Comparison of ENCODE assay signal across 8 cellular contexts in genomic region chr20:46362931-46363872, GRCh38. TPM values are rescaled to one million over a fixed set of nuclear protein-coding genes. Genes with fewer than 3 reads are reported as not detected.
DNase-seq lines count a peak whose midpoint lies in the region; ATAC-seq, FAIRE-seq and TF ChIP-seq lines count a peak whose summit lies in the region.

No MANE protein-coding gene starts in this region.

- dilution Hi-C loops in keratinocyte (cut with MboI; ENCODE audit: extremely low pct_ligation_motif_present, low sequenced_read_pairs) = no loop called here

- no peaks in the 10 kb centered on the region for H3K27me3 ChIP-seq in keratinocyte (ENCODE audit: control insufficient read depth, extremely low read depth, insufficient read depth, low read length)
- H3K27me3 ChIP-seq in thoracic aorta (replicated peaks; ENCODE audit: insufficient read depth) = no peaks in the 10 kb centered on the region

- TF ChIP-seq CTCF in keratinocyte (optimal IDR thresholded peaks at IDR 0.05 in 1 of 3, IDR thresholded peaks at IDR 0.05 in 1 of 3, conservative IDR thresholded peaks at IDR 0.05 in 1 of 3; ENCODE audit: extremely low read depth in 1 of 3, insufficient read depth in 2 of 3, low read length in 3 of 3) (no peak), thoracic aorta (IDR thresholded peaks at IDR 0.05) (no peak)

- POLR2A ChIA-PET in activated CD4-positive, alpha-beta memory T cell treated with anti-CD3 and anti-CD28 coated beads, Interleukin-2, amount 10 ng/mL, durations not matched to agents 7 days and 5 days (lab: Charles Lee) = interaction anchor here (0.7 to 3.5 kb wide), 14 partner anchors 8 to 993 kb away, joined by 3 to 13 read pairs (median 4); partner anchors contain the start of genes ACOT8, PCIF1, ZMYND8 and ZNF335

- H3K9me3 ChIP-seq in keratinocyte (ENCODE audit: control insufficient read depth, low read depth, low read length) = no peaks in the 10 kb centered on the region
- no peaks in the 10 kb centered on the region for H3K9me3 ChIP-seq in thoracic aorta

- FAIRE-seq in GM12891 (lab: Jason Lieb, UNC) = no peak
- no peak for FAIRE-seq in keratinocyte (lab: Jason Lieb, UNC)

- CTCF ChIA-PET in activated CD4-positive, alpha-beta memory T cell treated with anti-CD3 and anti-CD28 coated beads, Interleukin-2, amount 10 ng/mL, durations not matched to agents 7 days and 5 days (lab: Charles Lee) = interaction anchor here (1.6 to 1.9 kb wide), 3 partner anchors 14 to 43 kb away, joined by 6 to 9 read pairs (median 7); partner anchors contain the start of gene ELMO2

- peak overlapping the region; percentile 91 for H3K27ac Mint-ChIP-seq in activated CD4-positive, alpha-beta memory T cell treated with anti-CD3 and anti-CD28 coated beads, Interleukin-2, amount 10 ng/mL, durations not matched to agents 7 days and 5 days

- peak overlapping the region; percentile 81 to 98 (median 81) for H3K4me3 ChIP-seq in keratinocyte (ENCODE audit: control insufficient read depth in 2 of 3, extremely low read depth in 1 of 3, insufficient read depth in 2 of 3, low read depth in 1 of 3, low read length in 3 of 3)
- peak overlapping the region; percentile 84 for H3K4me3 ChIP-seq in thoracic aorta

- H3K4me3 Mint-ChIP-seq in activated CD4-positive, alpha-beta memory T cell treated with anti-CD3 and anti-CD28 coated beads, Interleukin-2, amount 10 ng/mL, durations not matched to agents 7 days and 5 days = peak overlapping the region; percentile 93

- peak overlapping the region; percentile 95 for H3K27ac ChIP-seq in keratinocyte (ENCODE audit: control insufficient read depth, insufficient read depth, low read length)
- H3K27ac ChIP-seq in thoracic aorta = peak overlapping the region; percentile 98 to 99

- peaks cover 8% of the 10 kb centered on the region for H3K4me1 ChIP-seq in keratinocyte (ENCODE audit: control insufficient read depth, extremely low read depth, insufficient read depth, low read length)
- peaks cover 11 to 51% of the 10 kb centered on the region in 2 donors for H3K4me1 ChIP-seq in thoracic aorta (ENCODE audit: control insufficient read depth in 1 of 2, low read depth in 2 of 2)

- ATAC-seq in HG02981 (IDR thresholded peaks at IDR 0.05; ENCODE audit: unreplicated experiment) = peak; percentile 14
- no peak for ATAC-seq in thoracic aorta (ENCODE audit: insufficient number of reproducible peaks, low FRiP score, low read depth)

- H3K27me3 Mint-ChIP-seq in activated CD4-positive, alpha-beta memory T cell treated with anti-CD3 and anti-CD28 coated beads, Interleukin-2, amount 10 ng/mL, durations not matched to agents 7 days and 5 days = no peaks in the 10 kb centered on the region

- peak; percentile 30; the same call in 1 of the 2 replicates for TF ChIP-seq POLR2A in GM12891 (IDR thresholded peaks at IDR 0.05; ENCODE audit: low read depth, low read length)

- DNase-seq in GM12891 (ENCODE audit: insufficient read length, low spot score) = no peak
- DNase-seq in activated CD4-positive, alpha-beta memory T cell treated with anti-CD3 and anti-CD28 coated beads, Interleukin-2, amount 10 ng/mL, durations not matched to agents 7 days and 5 days = no peak
- DNase-seq in keratinocyte (ENCODE audit: low read depth, low spot score) = no peak
- no peak for DNase-seq in thoracic aorta (ENCODE audit: low spot score)
- DNase-seq in epidermal melanocyte (ENCODE audit: insufficient read length, low spot score) = no peak
- no peak for DNase-seq in NCI-H2196 treated with DMSO at 0.1 percent for 48 hours (lab: John Stamatoyannopoulos, UW; ENCODE audit: unreplicated experiment)
- no peak for DNase-seq in GOT3 (lab: John Stamatoyannopoulos, UW)

- peaks cover 70% of the 10 kb centered on the region for H3K4me1 Mint-ChIP-seq in activated CD4-positive, alpha-beta memory T cell treated with anti-CD3 and anti-CD28 coated beads, Interleukin-2, amount 10 ng/mL, durations not matched to agents 7 days and 5 days

- H3K79me2 ChIP-seq in keratinocyte (ENCODE audit: control insufficient read depth, insufficient read depth, low read length) = peaks cover 18% of the 10 kb centered on the region

- H3K9me1 ChIP-seq in keratinocyte (ENCODE audit: control insufficient read depth, extremely low read depth, insufficient read depth, low read length) = no peaks in the 10 kb centered on the region

- peak overlapping the region; percentile 91 for H3K4me2 ChIP-seq in keratinocyte (ENCODE audit: control insufficient read depth, extremely low read depth, insufficient read depth, low read depth, low read length)

- no peak overlapping the region for H2AFZ ChIP-seq in keratinocyte (ENCODE audit: control insufficient read depth, low read length)

- H3K36me3 Mint-ChIP-seq in activated CD4-positive, alpha-beta memory T cell treated with anti-CD3 and anti-CD28 coated beads, Interleukin-2, amount 10 ng/mL, durations not matched to agents 7 days and 5 days (ENCODE audit: low read depth) = peaks cover 73% of the 10 kb centered on the region

- peaks cover 14 to 21% of the 10 kb centered on the region in 2 experiments for H3K36me3 ChIP-seq in keratinocyte (ENCODE audit: control insufficient read depth in 2 of 2, extremely low read depth in 1 of 2, insufficient read depth in 2 of 2, low read length in 2 of 2)
- peaks cover 14% of the 10 kb centered on the region for H3K36me3 ChIP-seq in thoracic aorta

- H3K9me3 Mint-ChIP-seq in activated CD4-positive, alpha-beta memory T cell treated with anti-CD3 and anti-CD28 coated beads, Interleukin-2, amount 10 ng/mL, durations not matched to agents 7 days and 5 days = no peaks in the 10 kb centered on the region

- H4K20me1 ChIP-seq in keratinocyte (ENCODE audit: control insufficient read depth, extremely low read depth, insufficient read depth, low read length) = no peaks in the 10 kb centered on the region

- peak overlapping the region; percentile 98 for H3K9ac ChIP-seq in keratinocyte (ENCODE audit: control insufficient read depth, extremely low read depth, insufficient read depth, low read length)

TF ChIP-seq in GM12891, 5 proteins besides CTCF, POLR2A, EP300 and RAD21:
- TF ChIP-seq POU2F2 (IDR thresholded peaks at IDR 0.05; ENCODE audit: low read depth, low read length) = no peak
- peak; percentile 62 for TF ChIP-seq SPI1 (IDR thresholded peaks at IDR 0.05; ENCODE audit: low read depth, low read length)

RNA-seq across cellular contexts. Expression of gene ELMO2, which starts 43.2 kb away (rescaled TPM):
- polyA plus RNA-seq in GM12891 (2012; ENCODE audit: low read depth, missing spikeins) = 22.1 TPM
- 10 to 100 TPM; 85.6 to 97.6 TPM for total RNA-seq in activated CD4-positive, alpha-beta memory T cell treated with anti-CD3 and anti-CD28 coated beads, Interleukin-2, amount 10 ng/mL, durations not matched to agents 7 days and 5 days
- 28.5 to 37.0 TPM (median 32.4 TPM) in 3 replicates for polyA plus RNA-seq in keratinocyte
- 11.4 TPM for polyA plus RNA-seq in keratinocyte (2011; ENCODE audit: low read depth)
- polyA plus RNA-seq in keratinocyte (2011; cell fraction: cytosol; rRNA removed) = 27.6 and 31.3 TPM in 2 replicates
- polyA plus RNA-seq in keratinocyte (2011; cell fraction: nucleus; rRNA removed) = 51.6 and 65.5 TPM in 2 replicates
- polyA plus RNA-seq in keratinocyte (2012; ENCODE audit: low replicate concordance) = 18.3 and 22.3 TPM in 2 replicates
- polyA minus RNA-seq in keratinocyte = 39.8 to 66.1 TPM (median 53.9 TPM) in 3 replicates
- polyA minus RNA-seq in keratinocyte (2011; cell fraction: cytosol; rRNA and poly(A)+ RNA removed) = 20.9 TPM
- polyA minus RNA-seq in keratinocyte (2011; cell fraction: nucleus; rRNA and poly(A)+ RNA removed) = 27.9 and 44.4 TPM in 2 replicates
- total RNA-seq in thoracic aorta = 10 to 100 TPM; 50.1 to 55.2 TPM

RNA-seq across cellular contexts. Expression of gene CDH22, which starts 54.9 kb away (rescaled TPM):
- polyA plus RNA-seq in GM12891 (2012; ENCODE audit: low read depth, missing spikeins) = 0.12 TPM
- total RNA-seq in activated CD4-positive, alpha-beta memory T cell treated with anti-CD3 and anti-CD28 coated beads, Interleukin-2, amount 10 ng/mL, durations not matched to agents 7 days and 5 days = not detected
- polyA plus RNA-seq in keratinocyte = not detected in 3 replicates
- not detected for polyA plus RNA-seq in keratinocyte (2011; ENCODE audit: low read depth)
- not detected in 2 replicates for polyA plus RNA-seq in keratinocyte (2011; cell fraction: cytosol; rRNA removed)
- not detected in 2 replicates for polyA plus RNA-seq in keratinocyte (2011; cell fraction: nucleus; rRNA removed)
- not detected in 2 replicates for polyA plus RNA-seq in keratinocyte (2012; ENCODE audit: low replicate concordance)
- not detected in 3 replicates for polyA minus RNA-seq in keratinocyte
- polyA minus RNA-seq in keratinocyte (2011; cell fraction: cytosol; rRNA and poly(A)+ RNA removed) = not detected
- not detected in 2 replicates for polyA minus RNA-seq in keratinocyte (2011; cell fraction: nucleus; rRNA and poly(A)+ RNA removed)
- not detected for total RNA-seq in thoracic aorta
